8 cellular contexts compared by ENCODE assay signal in genomic region chr11:69443138-69443967, GRCh38. TPM values are rescaled to one million over a fixed set of nuclear protein-coding genes. Genes with fewer than 3 reads are reported as not detected.
DNase-seq lines count a peak whose midpoint lies in the region; FAIRE-seq and TF ChIP-seq lines count a peak whose summit lies in the region.

No MANE protein-coding gene starts in this region.

- H3K9me3 ChIP-seq in kidney (ENCODE audit: control insufficient read depth in 1 of 2, low read length in 2 of 2), result no peaks in the 10 kb centered on the region

- peak; percentile 42 for TF ChIP-seq POLR2A in GM10847 (IDR thresholded peaks at IDR 0.05; ENCODE audit: extremely low read depth, insufficient read length)

- peaks cover 8 to 17% of the 10 kb centered on the region in 2 donors for H3K4me1 ChIP-seq in kidney (ENCODE audit: control insufficient read depth in 1 of 2, insufficient read depth in 1 of 2, low read depth in 1 of 2, low read length in 2 of 2)

- H3K4me1 Mint-ChIP-seq in HFFc6 (ENCODE audit: low read depth), result peaks cover 85% of the 10 kb centered on the region

- H3K27me3 Mint-ChIP-seq in HFFc6 (ENCODE audit: insufficient read depth), result peaks cover 5% of the 10 kb centered on the region

- DNase-seq in HFFc6 (peak; percentile 95), NCI-H128 (lab: John Stamatoyannopoulos, UW; ENCODE audit: unreplicated experiment) (peak; percentile 31), caudate nucleus (lab: John Stamatoyannopoulos, UW) (peak in 55 of 61 donors; percentile 26 to 87 (median 71)), kidney (peak; percentile 96), LoVo (ENCODE audit: low spot score) (no peak)
- peak; percentile 17 for DNase-seq in activated CD4-positive, CD25-positive, alpha-beta regulatory T cell treated with anti-CD3 and anti-CD28 coated beads, Interleukin-2, amount 50 U/mL, for 16 hours (ENCODE audit: low read depth, low spot score)
- peak; percentile 28 to 60 for DNase-seq in stimulated activated CD4-positive, alpha-beta T cell treated with anti-CD3 and anti-CD28 coated beads, Interleukin-15, amount 100 ng/mL, for 1 hour (ENCODE audit: low read depth in 1 of 2, low spot score in 1 of 2)

- no peaks in the 10 kb centered on the region for H3K36me3 ChIP-seq in kidney (ENCODE audit: control insufficient read depth in 1 of 2, insufficient read depth in 2 of 2, low read length in 2 of 2)

- FAIRE-seq in kidney (lab: Jason Lieb, UNC), result no peak

- intact Hi-C loops in kidney (cut with DNase I), result no loop called here

- no peaks in the 10 kb centered on the region for H3K9me3 Mint-ChIP-seq in HFFc6

- peak overlapping the region; percentile 86 for H3K4me3 Mint-ChIP-seq in HFFc6

- H3K9ac ChIP-seq in kidney (ENCODE audit: low read length in 2 of 2), result no peak overlapping the region

- H3K4me3 ChIP-seq in kidney (ENCODE audit: low read length in 2 of 2), result peak overlapping the region; percentile 42 to 53

- peak overlapping the region; percentile 99 for H3K27ac Mint-ChIP-seq in HFFc6

- TF ChIP-seq CTCF in HFFc6 (IDR thresholded peaks at IDR 0.05) (no peak), kidney (IDR thresholded peaks at IDR 0.05; ENCODE audit: borderline replicate concordance, extremely low read depth, insufficient read depth) (no peak)

- H3K36me3 Mint-ChIP-seq in HFFc6 (ENCODE audit: low read depth), result 0 out of 2 replicates have a peak, but pooled peaks cover 4% of the 10 kb centered on the region

- H3K27ac ChIP-seq in caudate nucleus (ENCODE audit: low read depth, low read length) (peak overlapping the region; percentile 62), kidney (ENCODE audit: low read depth in 2 of 2, low read length in 2 of 2) (peak overlapping the region; percentile 5 to 72)

RNA-seq across cellular contexts. Expression of gene LINC01488, which starts 38.1 kb away (rescaled TPM):
- not detected for total RNA-seq in HFFc6 (2021; fragmentation: NEBNext Ultra II Directional; extraction: Animal tissue kit (Norgen Biotek cat#: 25700))
- not detected for total RNA-seq in kidney
- not detected for polyA plus RNA-seq in kidney (ENCODE audit: insufficient read depth, low read depth, low replicate concordance)
